In genomic region chr4:82431831-82432230, GRCh38 we compare ENCODE assay signal across 9 cellular contexts. TPM values are rescaled to one million over a fixed set of nuclear protein-coding genes. Genes with fewer than 3 reads are reported as not detected.
DNase-seq lines count a peak whose midpoint lies in the region; ATAC-seq and TF ChIP-seq lines count a peak whose summit lies in the region.
"Had no signal": no experiment of that assay in that cellular context is flagged by ENCODE, and none has a peak within 500 bp of the region (broad histone marks: within the 10 kb centered on the region; RNA-seq: fewer than 3 reads in every experiment).

No MANE protein-coding gene starts in this region.

- TF ChIP-seq CTCF in RWPE2 (IDR thresholded peaks at IDR 0.05; ENCODE audit: poor library complexity, severe bottlenecking) (no peak), epithelial cell of proximal tubule (conservative IDR thresholded peaks at IDR 0.05; ENCODE audit: low read depth, low read length) (no peak), retinal pigment epithelial cell (conservative IDR thresholded peaks at IDR 0.05; ENCODE audit: low read depth, low read length) (no peak)

- peak overlapping the region; percentile 75 for H3K4me3 ChIP-seq in RWPE2 (ENCODE audit: severe bottlenecking)
- peak overlapping the region; percentile 81 for H3K4me3 ChIP-seq in epithelial cell of proximal tubule (ENCODE audit: low read depth, low read length)
- peak overlapping the region; percentile 88 for H3K4me3 ChIP-seq in retinal pigment epithelial cell (ENCODE audit: low read length)

- ATAC-seq in RWPE2 (ENCODE audit: low read depth): no peak

- intact Hi-C loops in activated CD4-positive, alpha-beta T cell treated with anti-CD3 and anti-CD28 coated beads, Interleukin-2, amount 10 ng/mL, durations not matched to agents 24 days and 14 days (cut with micrococcal nuclease): loop anchor here (5.0 kb wide), 1 partner anchor 925 kb away; no protein-coding TSS in a partner anchor
- intact Hi-C loops in posterior cingulate gyrus (cut with DNase I): loop anchor here (10.0 kb wide), 2 partner anchors 573 to 603 kb away; partner anchors contain the start of gene COPS4

- peak overlapping the region; percentile 96 for H3K4me3 Mint-ChIP-seq in activated CD4-positive, alpha-beta T cell treated with anti-CD3 and anti-CD28 coated beads, Interleukin-2, amount 10 ng/mL, durations not matched to agents 24 days and 14 days

- H3K27ac Mint-ChIP-seq in activated CD4-positive, alpha-beta T cell treated with anti-CD3 and anti-CD28 coated beads, Interleukin-2, amount 10 ng/mL, durations not matched to agents 24 days and 14 days: peak overlapping the region; percentile 62

- H3K27ac ChIP-seq in RWPE2 (ENCODE audit: poor library complexity, severe bottlenecking): peak overlapping the region; percentile 90

- H3K27me3 ChIP-seq in RWPE2 (ENCODE audit: insufficient read depth, poor library complexity, severe bottlenecking): no peaks in the 10 kb centered on the region

- peaks cover 61% of the 10 kb centered on the region for H3K36me3 Mint-ChIP-seq in activated CD4-positive, alpha-beta T cell treated with anti-CD3 and anti-CD28 coated beads, Interleukin-2, amount 10 ng/mL, durations not matched to agents 24 days and 14 days (ENCODE audit: low read depth)

- H3K4me1 ChIP-seq in RWPE2 (ENCODE audit: insufficient read depth, poor library complexity, severe bottlenecking): peaks cover 27% of the 10 kb centered on the region

- no peak for DNase-seq in activated CD4-positive, alpha-beta T cell treated with anti-CD3 and anti-CD28 coated beads, Interleukin-2, amount 10 ng/mL, durations not matched to agents 24 days and 14 days
- DNase-seq in activated CD4-positive, alpha-beta T cell treated with anti-CD3 and anti-CD28 coated beads, Interleukin-2, amount 50 U/mL, for 1 hour: no peak
- DNase-seq in RWPE2 (ENCODE audit: low spot score) (no peak), epithelial cell of proximal tubule (ENCODE audit: low read depth) (no peak), retinal pigment epithelial cell (ENCODE audit: low read depth) (no peak), posterior cingulate gyrus (no peak), kidney glomerular epithelial cell (lab: John Stamatoyannopoulos, UW) (no peak)
- no peak for DNase-seq in stimulated activated CD4-positive, alpha-beta T cell treated with anti-CD3 and anti-CD28 coated beads, Interleukin-2, amount 100 ng/mL, for 24 hours
- DNase-seq: NCI-H2081 treated with DMSO at 0.1 percent for 48 hours had no signal

- peaks cover 58% of the 10 kb centered on the region for H3K4me1 Mint-ChIP-seq in activated CD4-positive, alpha-beta T cell treated with anti-CD3 and anti-CD28 coated beads, Interleukin-2, amount 10 ng/mL, durations not matched to agents 24 days and 14 days

- H3K9me3 Mint-ChIP-seq in activated CD4-positive, alpha-beta T cell treated with anti-CD3 and anti-CD28 coated beads, Interleukin-2, amount 10 ng/mL, durations not matched to agents 24 days and 14 days: no peaks in the 10 kb centered on the region

- H3K9me3 ChIP-seq in RWPE2 (ENCODE audit: severe bottlenecking): no peaks in the 10 kb centered on the region

- H3K27me3 Mint-ChIP-seq in activated CD4-positive, alpha-beta T cell treated with anti-CD3 and anti-CD28 coated beads, Interleukin-2, amount 10 ng/mL, durations not matched to agents 24 days and 14 days: no peaks in the 10 kb centered on the region

- H3K36me3 ChIP-seq in RWPE2 (ENCODE audit: low read depth): peaks cover 34% of the 10 kb centered on the region

RNA-seq across cellular contexts. Expression of gene ENOPH1, which starts 1.4 kb away (rescaled TPM):
- 68.0 and 73.0 TPM in 2 replicates for total RNA-seq in activated CD4-positive, alpha-beta T cell treated with anti-CD3 and anti-CD28 coated beads, Interleukin-2, amount 10 ng/mL, durations not matched to agents 24 days and 14 days
- 53.5 and 61.1 TPM in 2 replicates for total RNA-seq in epithelial cell of proximal tubule

RNA-seq across cellular contexts. Expression of gene HNRNPDL, which starts 1.6 kb away (rescaled TPM):
- 488 and 490 TPM in 2 replicates for total RNA-seq in activated CD4-positive, alpha-beta T cell treated with anti-CD3 and anti-CD28 coated beads, Interleukin-2, amount 10 ng/mL, durations not matched to agents 24 days and 14 days
- 248 and 283 TPM in 2 replicates for total RNA-seq in epithelial cell of proximal tubule

RNA-seq across cellular contexts. Expression of gene HNRNPD, which starts 58.0 kb away (rescaled TPM):
- 481 and 492 TPM in 2 replicates for total RNA-seq in activated CD4-positive, alpha-beta T cell treated with anti-CD3 and anti-CD28 coated beads, Interleukin-2, amount 10 ng/mL, durations not matched to agents 24 days and 14 days
- 83.0 and 96.6 TPM in 2 replicates for total RNA-seq in epithelial cell of proximal tubule
